In genomic region chr22:37913233-37913721, GRCh38 we compare ENCODE assay signal across 20 cellular contexts. TPM values are rescaled to one million over a fixed set of nuclear protein-coding genes. Genes with fewer than 3 reads are reported as not detected.
DNase-seq lines count a peak whose midpoint lies in the region; ATAC-seq and TF ChIP-seq lines count a peak whose summit lies in the region.
"Had no signal": no experiment of that assay in that cellular context is flagged by ENCODE, and none has a peak within 500 bp of the region (broad histone marks: within the 10 kb centered on the region; RNA-seq: fewer than 3 reads in every experiment).

No MANE protein-coding gene starts in this region.

- no peaks in the 10 kb centered on the region for H3K9me3 Mint-ChIP-seq in activated T-helper 17 cell treated with anti-CD3 and anti-CD28 coated beads, Interleukin-2, amount 50 U/mL, for 72 hours
- H3K9me3 Mint-ChIP-seq: CD8-positive, alpha-beta memory T cell; nephron had no signal

- peak overlapping the region; percentile 48 for H3K27ac Mint-ChIP-seq in activated T-helper 17 cell treated with anti-CD3 and anti-CD28 coated beads, Interleukin-2, amount 50 U/mL, for 72 hours
- H3K27ac Mint-ChIP-seq: nephron had no signal

- DNase-seq in Right ventricle myocardium superior (no peak), right atrium auricular region (ENCODE audit: low spot score) (no peak), right cardiac atrium (peak in 1 of 3 donors; percentile 53), upper lobe of left lung (no peak), DMS53 (lab: John Stamatoyannopoulos, UW) (no peak), putamen (ENCODE audit: low spot score) (no peak)
- DNase-seq: activated gamma-delta T cell; CD8-positive, alpha-beta memory T cell; DND-41; hippocampal formation; islet precursor cell; KG1; mesenchymal stem cell; NCI-H2029 treated with DMSO at 0.1 percent for 48 hours; NCI-H446 treated with DMSO at 0.1 percent for 48 hours; T-helper 9 cell had no signal

- H3K4me1 ChIP-seq in right atrium auricular region (peaks cover 0 to 23% of the 10 kb centered on the region in 2 donors), right cardiac atrium (ENCODE audit: control insufficient read depth, insufficient read depth, low read length) (peaks cover 6% of the 10 kb centered on the region), upper lobe of left lung (peaks cover 7 to 34% (median 9%) of the 10 kb centered on the region in 4 donors)

- no peak for TF ChIP-seq EP300 in upper lobe of left lung (IDR thresholded peaks at IDR 0.05)

- peaks cover 4% of the 10 kb centered on the region for H3K4me1 Mint-ChIP-seq in activated T-helper 17 cell treated with anti-CD3 and anti-CD28 coated beads, Interleukin-2, amount 50 U/mL, for 72 hours

- peak; percentile 43 for ATAC-seq in Right ventricle myocardium superior (ENCODE audit: poor library complexity)
- ATAC-seq in activated T-helper 17 cell treated with anti-CD3 and anti-CD28 coated beads, Interleukin-2, amount 50 U/mL, for 72 hours (replicated peaks): no peak
- peak; percentile 23 to 38 for ATAC-seq in right cardiac atrium
- ATAC-seq in upper lobe of left lung (ENCODE audit: low FRiP score in 2 of 2): no peak
- ATAC-seq in HG02840 (IDR thresholded peaks at IDR 0.05; ENCODE audit: low FRiP score, unreplicated experiment): no peak

- TF ChIP-seq POLR2A in upper lobe of left lung (IDR thresholded peaks at IDR 0.05): no peak

- H3K27ac ChIP-seq in right atrium auricular region (no peak overlapping the region), right cardiac atrium (ENCODE audit: low read length) (peak overlapping the region; percentile 49), upper lobe of left lung (peak overlapping the region in 3 of 4 donors; percentile 12 to 46 (median 42))

- no peak overlapping the region for H3K4me3 Mint-ChIP-seq in activated T-helper 17 cell treated with anti-CD3 and anti-CD28 coated beads, Interleukin-2, amount 50 U/mL, for 72 hours
- H3K4me3 Mint-ChIP-seq: CD8-positive, alpha-beta memory T cell; nephron had no signal

- 55% methylated on average over 7 of the region's 7 CpGs for WGBS in right cardiac atrium
- 66 to 77% methylated on average over 4 to 7 of the region's 7 CpGs for WGBS in upper lobe of left lung, 2 donors

- no peaks in the 10 kb centered on the region for H3K27me3 Mint-ChIP-seq in activated T-helper 17 cell treated with anti-CD3 and anti-CD28 coated beads, Interleukin-2, amount 50 U/mL, for 72 hours
- H3K27me3 Mint-ChIP-seq: CD8-positive, alpha-beta memory T cell; progenitor cell of endocrine pancreas had no signal

- H3K4me3 ChIP-seq in right atrium auricular region: no peak overlapping the region
- no peak overlapping the region for H3K4me3 ChIP-seq in right cardiac atrium (ENCODE audit: low read length)
- H3K4me3 ChIP-seq in upper lobe of left lung: no peak overlapping the region

- H3K27me3 ChIP-seq in right atrium auricular region (no peaks in the 10 kb centered on the region), right cardiac atrium (ENCODE audit: control insufficient read depth, insufficient read depth) (no peaks in the 10 kb centered on the region), upper lobe of left lung (no peaks in the 10 kb centered on the region)

- peaks cover 31% of the 10 kb centered on the region for H3K36me3 ChIP-seq in right atrium auricular region
- H3K36me3 ChIP-seq in upper lobe of left lung: peaks cover 8 to 46% (median 35%) of the 10 kb centered on the region in 4 donors

- TF ChIP-seq CTCF in right atrium auricular region (IDR thresholded peaks at IDR 0.05) (no peak), upper lobe of left lung (IDR thresholded peaks at IDR 0.05) (no peak)

- intact Hi-C loops in Right ventricle myocardium superior (cut with DNase I) (no loop called here), right cardiac atrium (cut with DNase I) (no loop called here)

- H3K9me3 ChIP-seq in right atrium auricular region: no peaks in the 10 kb centered on the region
- no peaks in the 10 kb centered on the region for H3K9me3 ChIP-seq in right cardiac atrium (ENCODE audit: control insufficient read depth, low read length)
- no peaks in the 10 kb centered on the region for H3K9me3 ChIP-seq in upper lobe of left lung

- peaks cover 18% of the 10 kb centered on the region for H3K36me3 Mint-ChIP-seq in activated T-helper 17 cell treated with anti-CD3 and anti-CD28 coated beads, Interleukin-2, amount 50 U/mL, for 72 hours (ENCODE audit: low read depth)

RNA-seq across cellular contexts. Expression of gene MICALL1, which starts 7.2 kb away (rescaled TPM):
- total RNA-seq in Right ventricle myocardium superior (13.5 TPM), right atrium auricular region (10 to 100 TPM; 16.9 TPM), right cardiac atrium (10 to 100 TPM; 11.5 to 17.0 (median 14.2) TPM), upper lobe of left lung (10 to 100 TPM; 24.3 to 47.1 (median 37.3) TPM)
- 10 to 100 TPM; 10.3 to 15.9 TPM for total RNA-seq in activated T-helper 17 cell treated with anti-CD3 and anti-CD28 coated beads, Interleukin-2, amount 50 U/mL, for 72 hours
- polyA plus RNA-seq in right cardiac atrium: 9.8 TPM

RNA-seq across cellular contexts. Expression of gene C22orf23, which starts 40.1 kb away (rescaled TPM):
- total RNA-seq in Right ventricle myocardium superior (0.30 TPM), right atrium auricular region (under 1 TPM in 1 of 2 donors, not detected in 1; 0.39 TPM), right cardiac atrium (under 1 TPM; 0.19 to 0.46 (median 0.27) TPM), upper lobe of left lung (1 to 10 TPM in 3 of 6 donors, under 1 TPM in 2, not detected in 1; 0.46 to 7.2 (median 1.2) TPM)
- under 1 TPM in 1 of 2 donors, not detected in 1; 0.84 TPM for total RNA-seq in activated T-helper 17 cell treated with anti-CD3 and anti-CD28 coated beads, Interleukin-2, amount 50 U/mL, for 72 hours
- polyA plus RNA-seq in right cardiac atrium: 0.54 TPM
- polyA plus RNA-seq: CD8-positive, alpha-beta memory T cell had no signal

RNA-seq across cellular contexts. Expression of gene POLR2F, which starts 40.2 kb away (rescaled TPM):
- 85.7 TPM for total RNA-seq in Right ventricle myocardium superior
- 10 to 100 TPM; 53.2 to 62.1 TPM for total RNA-seq in right atrium auricular region
- total RNA-seq in activated T-helper 17 cell treated with anti-CD3 and anti-CD28 coated beads, Interleukin-2, amount 50 U/mL, for 72 hours: 10 to 100 TPM; 48.1 to 95.1 TPM
- total RNA-seq in right cardiac atrium: 10 to 100 TPM; 62.1 to 85.5 (median 76.9) TPM
- polyA plus RNA-seq in right cardiac atrium: 159 TPM
- 100 to 1,000 TPM in 2 of 6 donors, 10 to 100 TPM in 4; 48.9 to 152 (median 71.7) TPM for total RNA-seq in upper lobe of left lung

Comparison
In these comparisons a context has a peak if more than half of its experiments do, and no peak if none do; other contexts are left out.
1. H3K27ac ChIP-seq: peak in right cardiac atrium (single experiment) and upper lobe of left lung (3 of 4); none in right atrium auricular region (0 of 2).
2. ATAC-seq: peak in Right ventricle myocardium superior (single experiment) and right cardiac atrium (2 of 2); none in activated T-helper 17 cell treated with anti-CD3 and anti-CD28 coated beads, Interleukin-2, amount 50 U/mL, for 72 hours (single experiment), upper lobe of left lung (0 of 2) and HG02840 (single experiment).